In the genomic region with DNA sequence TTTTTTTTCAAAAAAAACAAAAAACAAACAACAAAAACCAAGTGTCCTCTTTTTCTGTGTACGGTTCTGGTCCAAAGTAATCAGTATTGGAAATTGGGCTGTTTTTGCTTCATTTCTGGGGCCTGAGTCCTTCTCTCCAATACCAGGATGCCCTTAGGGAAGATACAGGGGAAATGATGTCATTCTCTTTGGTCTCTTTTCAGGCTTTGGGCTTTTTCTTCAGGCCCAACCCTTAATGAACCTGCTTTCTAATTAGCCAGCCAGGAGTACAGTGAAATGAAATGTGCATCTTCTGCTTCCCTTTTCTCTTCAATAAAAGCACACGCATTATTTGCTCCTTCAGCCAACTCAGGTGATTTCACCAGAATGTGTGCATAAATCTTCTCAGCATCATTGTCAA, we compare ENCODE assay signal across 33 cellular contexts. TPM values are rescaled to one million over a fixed set of nuclear protein-coding genes. Genes with fewer than 3 reads are reported as not detected.
DNase-seq lines count a peak whose midpoint lies in the region; ATAC-seq, FAIRE-seq and TF ChIP-seq lines count a peak whose summit lies in the region.
"Had no signal": no experiment of that assay in that cellular context is flagged by ENCODE, and none has a peak within 500 bp of the region (broad histone marks: within the 10 kb centered on the region; RNA-seq: fewer than 3 reads in every experiment).

No MANE protein-coding gene starts in this region.

- H4K20me1 ChIP-seq in GM23248 (ENCODE audit: insufficient read depth) (no peaks in the 10 kb centered on the region), H1 (replicated peaks in 1 of 2; ENCODE audit: control insufficient read depth in 1 of 2, insufficient read depth in 2 of 2, low read length in 2 of 2) (no peaks in the 10 kb centered on the region), MM.1S (ENCODE audit: insufficient read depth, low read length) (no peaks in the 10 kb centered on the region)
- H4K20me1 ChIP-seq: BLaER1 had no signal

- CTCF ChIA-PET in H1 (lab: Charles Lee; ENCODE audit: partially characterized antibody) = interaction anchor here (0.6 kb wide), 1 partner anchor 159 kb away, joined by 3 read pairs; no protein-coding TSS in a partner anchor
- CTCF ChIA-PET in CD4-positive, alpha-beta memory T cell (lab: Charles Lee; ENCODE audit: partially characterized antibody) = interaction anchor here (0.6 kb wide), 1 partner anchor 8 kb away, joined by 3 read pairs; no protein-coding TSS in a partner anchor

- in situ Hi-C loops in GM23248 (cut with MboI) = no loop called here

- H4K91ac ChIP-seq in H1 (replicated peaks; ENCODE audit: insufficient read length, low read length) = no peak overlapping the region

- H3K36me3 ChIP-seq in GM23248 (ENCODE audit: low read depth) (no peaks in the 10 kb centered on the region), H1 (ENCODE audit: control insufficient read depth in 2 of 4, insufficient read depth in 4 of 4, low read length in 3 of 4) (no peaks in the 10 kb centered on the region), MM.1S (replicated peaks; ENCODE audit: insufficient read depth, low read length) (no peaks in the 10 kb centered on the region)
- no peaks in the 10 kb centered on the region for H3K36me3 ChIP-seq in CD4-positive, alpha-beta memory T cell (ENCODE audit: insufficient read depth, low read length)
- H3K36me3 ChIP-seq: BLaER1, brain microvascular endothelial cell, gastrocnemius medialis, Peyer's patch, tibial artery had no signal

- peaks cover 67% of the 10 kb centered on the region for H3K4me1 Mint-ChIP-seq in CD14-positive monocyte
- H3K4me1 Mint-ChIP-seq in CD4-positive, alpha-beta memory T cell = peaks cover 0 to 6% (median under 1%) of the 10 kb centered on the region in 4 donors
- H3K4me1 Mint-ChIP-seq: activated T-helper 17 cell treated with anti-CD3 and anti-CD28 coated beads, Interleukin-2, amount 50 U/mL, for 72 hours had no signal

- no peak overlapping the region for H3K27ac ChIP-seq in GM23248
- no peak overlapping the region for H3K27ac ChIP-seq in H1 (ENCODE audit: low read depth, low read length)
- no peak overlapping the region for H3K27ac ChIP-seq in MM.1S (ENCODE audit: low read length)
- no peak overlapping the region for H3K27ac ChIP-seq in CD4-positive, alpha-beta memory T cell (ENCODE audit: low read depth, low read length)
- H3K27ac ChIP-seq: BLaER1, brain microvascular endothelial cell, gastrocnemius medialis, hepatocyte, KMS-11, Peyer's patch had no signal

- H3K4me1 ChIP-seq in GM23248 (ENCODE audit: insufficient read depth) (peaks cover 6% of the 10 kb centered on the region), H1 (replicated peaks in 1 of 4; ENCODE audit: control insufficient read depth in 3 of 4, insufficient read depth in 4 of 4, low read length in 3 of 4) (peaks cover 0 to 9% (median 2%) of the 10 kb centered on the region in 4 experiments; a peak in 3 of 7 replicates), MM.1S (ENCODE audit: low read length) (no peaks in the 10 kb centered on the region)
- no peaks in the 10 kb centered on the region for H3K4me1 ChIP-seq in CD4-positive, alpha-beta memory T cell (ENCODE audit: insufficient read depth, low read length)
- H3K4me1 ChIP-seq: Caco-2, gastrocnemius medialis, Peyer's patch had no signal

- H3K9me2 ChIP-seq in GM23248 (ENCODE audit: insufficient read depth) (no peaks in the 10 kb centered on the region), MM.1S (replicated peaks; ENCODE audit: insufficient read depth, low read length) (no peaks in the 10 kb centered on the region)

- no peak overlapping the region for H4K5ac ChIP-seq in H1 (ENCODE audit: insufficient read length, low read depth, low read length)

- no peaks in the 10 kb centered on the region; the same call in 1 of the 2 replicates for H3K79me1 ChIP-seq in H1 (ENCODE audit: low read depth, low read length)

- TF ChIP-seq POLR2A in H1 (IDR thresholded peaks at IDR 0.05; ENCODE audit: control extremely low read depth in 1 of 2, low read depth in 2 of 2, low read length in 2 of 2) = no peak

- H3K79me2 ChIP-seq in GM23248 (ENCODE audit: insufficient read depth) (no peaks in the 10 kb centered on the region), H1 (ENCODE audit: control insufficient read depth in 1 of 2, insufficient read depth in 2 of 2, low read length in 2 of 2) (no peaks in the 10 kb centered on the region), MM.1S (ENCODE audit: low read length) (no peaks in the 10 kb centered on the region)
- H3K79me2 ChIP-seq: hepatocyte had no signal

- no peak overlapping the region for H3K23ac ChIP-seq in H1 (ENCODE audit: insufficient read length)

- no peaks in the 10 kb centered on the region for H3K9me3 ChIP-seq in GM23248 (ENCODE audit: low read depth)
- no peaks in the 10 kb centered on the region for H3K9me3 ChIP-seq in H1 (ENCODE audit: insufficient read depth in 2 of 2, low read depth in 1 of 2, low read length in 1 of 2)
- no peaks in the 10 kb centered on the region for H3K9me3 ChIP-seq in MM.1S (replicated peaks; ENCODE audit: insufficient read depth, low read length)
- H3K9me3 ChIP-seq in CD4-positive, alpha-beta memory T cell (ENCODE audit: control insufficient read depth in 1 of 2, low read length in 2 of 2) = no peaks in the 10 kb centered on the region
- H3K9me3 ChIP-seq: BLaER1, Caco-2, gastrocnemius medialis, mucosa of descending colon, Peyer's patch, tibial artery had no signal

- TF ChIP-seq EP300 in H1 (IDR thresholded peaks at IDR 0.05; ENCODE audit: borderline replicate concordance in 1 of 2, low read depth in 2 of 2, low read length in 2 of 2) = no peak

- TF ChIP-seq RAD21 in H1 (IDR thresholded peaks at IDR 0.05 in 1 of 2, conservative IDR thresholded peaks at IDR 0.05 in 1 of 2; ENCODE audit: low read depth in 2 of 2, low read length in 2 of 2) = no peak

- H3F3A ChIP-seq in GM23248 (ENCODE audit: insufficient read depth) (no peaks in the 10 kb centered on the region), MM.1S (ENCODE audit: insufficient read depth, low read length) (no peaks in the 10 kb centered on the region)

- H3K36me3 Mint-ChIP-seq in CD14-positive monocyte = no peaks in the 10 kb centered on the region
- no peaks in the 10 kb centered on the region for H3K36me3 Mint-ChIP-seq in CD4-positive, alpha-beta memory T cell
- H3K36me3 Mint-ChIP-seq: natural killer cell had no signal

- H4K8ac ChIP-seq in H1 (ENCODE audit: extremely low read depth, insufficient read depth, low read length) = no peak overlapping the region

- H3K4me3 Mint-ChIP-seq in CD14-positive monocyte = peak overlapping the region in 1 of 2 donors; percentile 2
- no peak overlapping the region for H3K4me3 Mint-ChIP-seq in CD4-positive, alpha-beta memory T cell
- H3K4me3 Mint-ChIP-seq: activated T-helper 17 cell treated with anti-CD3 and anti-CD28 coated beads, Interleukin-2, amount 50 U/mL, for 72 hours; HFFc6; natural killer cell had no signal

- H2AFZ ChIP-seq in GM23248 (no peak overlapping the region), H1 (ENCODE audit: low read length) (peak overlapping the region; percentile 45; the same call in 1 of the 2 replicates), MM.1S (ENCODE audit: low read length) (no peak overlapping the region)
- H2AFZ ChIP-seq: hepatocyte had no signal

- no peak overlapping the region for H2BK120ac ChIP-seq in H1 (replicated peaks; ENCODE audit: low read depth, low read length)

- POLR2A ChIA-PET in H1 (lab: Charles Lee; ENCODE audit: partially characterized antibody) = interaction anchor here (0.7 kb wide), 1 partner anchor 313 kb away, joined by 3 read pairs; no protein-coding TSS in a partner anchor
- POLR2A ChIA-PET in CD4-positive, alpha-beta memory T cell (lab: Charles Lee; ENCODE audit: partially characterized antibody) = no interaction called here

- H2AK5ac ChIP-seq in H1 (ENCODE audit: low read depth, low read length) = no peak overlapping the region

- no peak overlapping the region for H2BK15ac ChIP-seq in H1 (ENCODE audit: low read length)

- no peak overlapping the region for H3K18ac ChIP-seq in H1 (ENCODE audit: extremely low read depth, low read length)

- no peak overlapping the region for H2BK5ac ChIP-seq in H1 (ENCODE audit: low read depth, low read length)

- no peak overlapping the region for H3K56ac ChIP-seq in H1 (replicated peaks; ENCODE audit: insufficient read length, low read depth, low read length)

- no peak overlapping the region for H2BK12ac ChIP-seq in H1 (ENCODE audit: low read depth, low read length)

- intact Hi-C loops in CD14-positive monocyte (cut with micrococcal nuclease) = loop anchor here in 1 of 2 donors (10.0 kb wide), 1 partner anchor 53 kb away; no protein-coding TSS in a partner anchor
- intact Hi-C loops in CD4-positive, alpha-beta memory T cell (cut with micrococcal nuclease) = no loop called here
- intact Hi-C loops in left colon (cut with DNase I, micrococcal nuclease) = no loop called here

- no peak overlapping the region for H3K9ac ChIP-seq in GM23248
- no peak overlapping the region for H3K9ac ChIP-seq in H1 (replicated peaks in 1 of 4; ENCODE audit: extremely low read depth in 1 of 4, low read depth in 3 of 4, low read length in 3 of 4)
- no peak overlapping the region for H3K9ac ChIP-seq in MM.1S (ENCODE audit: low read length)
- H3K9ac ChIP-seq: BLaER1, KMS-11 had no signal

- peak overlapping the region; percentile 32 to 83 (median 62) for H3K27ac Mint-ChIP-seq in CD14-positive monocyte
- no peak overlapping the region for H3K27ac Mint-ChIP-seq in CD4-positive, alpha-beta memory T cell
- H3K27ac Mint-ChIP-seq: activated T-helper 17 cell treated with anti-CD3 and anti-CD28 coated beads, Interleukin-2, amount 50 U/mL, for 72 hours; HFFc6; natural killer cell had no signal

- no peak overlapping the region for H3K4me2 ChIP-seq in GM23248 (ENCODE audit: unreplicated experiment)
- H3K4me2 ChIP-seq in H1 (ENCODE audit: insufficient read depth in 1 of 2, low read depth in 2 of 2, low read length in 2 of 2) = no peak overlapping the region
- H3K4me2 ChIP-seq in MM.1S (ENCODE audit: low read depth, low read length) = no peak overlapping the region
- H3K4me2 ChIP-seq: BLaER1, hepatocyte, KMS-11 had no signal

- no peak overlapping the region for H3K14ac ChIP-seq in H1 (ENCODE audit: insufficient read length)

- H3K23me2 ChIP-seq in H1 (ENCODE audit: low read depth, low read length) = no peaks in the 10 kb centered on the region

- no peak overlapping the region for H3K4ac ChIP-seq in H1 (replicated peaks; ENCODE audit: insufficient read length, low read depth, low read length)

- H3K27me3 ChIP-seq in GM23248 (replicated peaks; ENCODE audit: insufficient read depth) (no peaks in the 10 kb centered on the region; the same call in 1 of the 2 replicates), H1 (replicated peaks in 1 of 4; ENCODE audit: control insufficient read depth in 3 of 4, extremely low read depth in 1 of 4, insufficient read depth in 3 of 4, low read length in 3 of 4) (no peaks in the 10 kb centered on the region), MM.1S (replicated peaks; ENCODE audit: insufficient read depth, low read length) (no peaks in the 10 kb centered on the region)
- H3K27me3 ChIP-seq in CD4-positive, alpha-beta memory T cell (ENCODE audit: insufficient read depth, low read length) = no peaks in the 10 kb centered on the region
- H3K27me3 ChIP-seq: BLaER1, brain microvascular endothelial cell, gastrocnemius medialis, hepatocyte, Peyer's patch, tibial artery had no signal

- no peak for TF ChIP-seq CTCF in CD14-positive monocyte (IDR thresholded peaks at IDR 0.05)
- no peak for TF ChIP-seq CTCF in H1 (IDR thresholded peaks at IDR 0.05; ENCODE audit: control extremely low read depth in 1 of 3, insufficient read depth in 1 of 3, low read depth in 1 of 3, low read length in 3 of 3)
- TF ChIP-seq CTCF in MM.1S (IDR thresholded peaks at IDR 0.05; ENCODE audit: low read length) = no peak

- no peaks in the 10 kb centered on the region for H3K9me3 Mint-ChIP-seq in CD14-positive monocyte
- no peaks in the 10 kb centered on the region for H3K9me3 Mint-ChIP-seq in CD4-positive, alpha-beta memory T cell
- H3K9me3 Mint-ChIP-seq: activated T-helper 17 cell treated with anti-CD3 and anti-CD28 coated beads, Interleukin-2, amount 50 U/mL, for 72 hours; HFFc6; natural killer cell had no signal

- no peak for ATAC-seq in left colon
- ATAC-seq: activated T-helper 17 cell treated with anti-CD3 and anti-CD28 coated beads, Interleukin-2, amount 50 U/mL, for 72 hours; gastrocnemius medialis; mucosa of descending colon; natural killer cell had no signal

- H3K27me3 Mint-ChIP-seq in CD14-positive monocyte (ENCODE audit: low read depth in 3 of 3) = peaks cover 0 to 4% (median 3%) of the 10 kb centered on the region in 3 donors
- H3K27me3 Mint-ChIP-seq in CD4-positive, alpha-beta memory T cell = no peaks in the 10 kb centered on the region
- H3K27me3 Mint-ChIP-seq: activated T-helper 17 cell treated with anti-CD3 and anti-CD28 coated beads, Interleukin-2, amount 50 U/mL, for 72 hours had no signal

- H2BK20ac ChIP-seq in H1 (ENCODE audit: low read length) = 0 out of 2 replicates have a peak overlapping the region, but pooled peaks have one; percentile 87

- H3K4me3 ChIP-seq in GM23248 = no peak overlapping the region
- no peak overlapping the region for H3K4me3 ChIP-seq in H1 (ENCODE audit: extremely low read depth in 1 of 4, insufficient read depth in 2 of 4, low read depth in 3 of 4, low read length in 4 of 4)
- no peak overlapping the region for H3K4me3 ChIP-seq in MM.1S (ENCODE audit: low read length)
- H3K4me3 ChIP-seq in CD4-positive, alpha-beta memory T cell (ENCODE audit: low read length in 2 of 2) = no peak overlapping the region
- H3K4me3 ChIP-seq: BLaER1, gastrocnemius medialis, hepatocyte, lung, mucosa of descending colon, Peyer's patch, tibial artery had no signal

- peak; percentile 79 for FAIRE-seq in H1 (lab: Jason Lieb, UNC)
- FAIRE-seq: HTR-8/SVneo had no signal

- WGBS in GM23248 (ENCODE audit: low coverage in 1 of 2, low lambda C conversion rate in 2 of 2, missing lambda C conversion rate in 2 of 2), 2 experiments = 76 to 89% methylated on average over 2 of the region's 2 CpGs
- WGBS in H1 (ENCODE audit: extremely low coverage in 1 of 2, insufficient coverage in 1 of 2, insufficient read length in 1 of 2, insufficient replicate concordance in 2 of 2, low coverage in 1 of 2, low lambda C conversion rate in 2 of 2, missing lambda C conversion rate in 1 of 2), 2 experiments = 83% methylated on average over 2 of the region's 2 CpGs; no CpG with 5 or more reads in 1 of the 2 experiments

- DNase-seq in CD14-positive monocyte (ENCODE audit: low spot score) (no peak), GM23248 (peak; percentile 30), NCI-H69 (lab: John Stamatoyannopoulos, UW) (peak; percentile 58), H1 (ENCODE audit: low read depth in 1 of 2, low spot score in 2 of 2) (no peak), MM.1S (no peak), left colon (no peak)
- no peak for DNase-seq in CD4-positive, alpha-beta memory T cell
- DNase-seq: activated CD4-positive, alpha-beta T cell treated with anti-CD3 and anti-CD28 coated beads for 48 hours; activated naive CD4-positive, alpha-beta T cell treated with anti-CD3 and anti-CD28 coated beads, Interleukin-2, amount 50 U/mL, for 16 hours; amniotic stem cell; brain microvascular endothelial cell; Caco-2; gastrocnemius medialis; GF-D8; HFFc6; kidney glomerular epithelial cell; mucosa of descending colon; natural killer cell; NCI-H1694 treated with DMSO at 0.1 percent for 48 hours; NCI-H2171; NCI-H510A treated with DMSO at 0.1 percent for 48 hours; occipital lobe; Peyer's patch; SIG-M5; stimulated activated CD4-positive, alpha-beta T cell treated with anti-CD3 and anti-CD28 coated beads, Interleukin-4, amount 100 ng/mL, for 24 hours; T1000; tibial artery had no signal

RNA-seq across cellular contexts. Expression of a gene that starts 52.6 kb away (rescaled TPM):
- polyA plus RNA-seq in CD14-positive monocyte (100 to 1,000 TPM; 128 to 177 TPM), GM23248 (2016; fragmentation: Nextera tagmentation; extraction: Ambion mirVana) (85.1 and 85.4 TPM in 2 replicates), H1 (2011; rRNA removed) (58.2 and 65.5 TPM in 2 replicates)
- total RNA-seq in GM23248 (2014; rRNA removed; shearing (Covaris generic)) = 70.7 and 75.8 TPM in 2 replicates
- 202 and 217 TPM in 2 replicates for total RNA-seq in H1 (2021; fragmentation: NEBNext Ultra II Directional; extraction: Animal tissue kit (Norgen Biotek cat#: 25700))
- 80.3 TPM for polyA plus RNA-seq in H1 (2011; cell fraction: cytosol; rRNA removed)
- 94.0 TPM for polyA plus RNA-seq in H1 (2011; cell fraction: nucleus; rRNA removed)
- polyA plus RNA-seq in H1 (2012, experiment 1 of 2) = 73.6 to 109 TPM (median 89.5 TPM) in 4 replicates
- 7.1 TPM for polyA plus RNA-seq in H1 (2012, experiment 2 of 2)
- 140 TPM for polyA plus RNA-seq in H1 (2013, experiment 1 of 2)
- 139 TPM for polyA plus RNA-seq in H1 (2013, experiment 2 of 2)
- polyA minus RNA-seq in H1 (2011; rRNA and poly(A)+ RNA removed) = 109 and 131 TPM in 2 replicates
- polyA minus RNA-seq in H1 (2011; cell fraction: cytosol; rRNA and poly(A)+ RNA removed) = 86.8 TPM
- 208 TPM for polyA minus RNA-seq in H1 (2011; cell fraction: nucleus; rRNA and poly(A)+ RNA removed)
- total RNA-seq in CD4-positive, alpha-beta memory T cell = 10 to 100 TPM; 75.2 to 90.6 TPM
- polyA plus RNA-seq in CD4-positive, alpha-beta memory T cell = 10 to 100 TPM; 92.4 to 96.3 TPM
- 10 to 100 TPM; 32.6 to 53.2 TPM for total RNA-seq in left colon

Comparison
In these comparisons a context has a peak if more than half of its experiments do, and no peak if none do; other contexts are left out.
1. DNase-seq: peak in GM23248 (single experiment) and NCI-H69 (single experiment); none in CD14-positive monocyte (single experiment), H1 (0 of 2), MM.1S (single experiment), CD4-positive, alpha-beta memory T cell (0 of 5) and left colon (0 of 2).
2. H3K27ac Mint-ChIP-seq: peak in CD14-positive monocyte (7 of 7); none in CD4-positive, alpha-beta memory T cell (0 of 7).